Comparison of ENCODE assay signal across 11 cellular contexts in the genomic region with DNA sequence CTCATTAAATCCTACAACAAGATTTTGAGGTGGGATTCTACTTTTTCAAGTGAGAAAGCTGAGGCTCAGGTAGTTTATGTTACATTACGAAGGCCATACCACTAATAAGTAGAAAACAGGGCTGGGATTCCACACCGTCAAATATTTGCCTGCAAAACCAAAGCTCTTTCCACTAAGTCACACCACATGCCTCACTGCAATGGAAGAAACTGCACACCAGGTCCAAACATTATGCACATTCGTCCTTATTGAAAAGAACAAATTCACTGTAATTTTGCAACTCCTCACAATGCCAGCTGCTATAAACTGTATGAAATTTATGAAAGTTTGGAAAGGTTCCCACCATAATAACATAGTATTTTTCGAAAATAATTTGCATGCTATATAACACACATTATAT.
DNase-seq lines count a peak whose midpoint lies in the region.
"Had no signal": no experiment of that assay in that cellular context is flagged by ENCODE, and none has a peak within 500 bp of the region (broad histone marks: within the 10 kb centered on the region; RNA-seq: fewer than 3 reads in every experiment).

No MANE protein-coding gene starts in this region.

- peak overlapping the region; percentile 74 for H2BK15ac ChIP-seq in mesendoderm (replicated peaks; ENCODE audit: low read depth)

- H3K56ac ChIP-seq in mesendoderm (ENCODE audit: low read length), result peak overlapping the region; percentile 75

- no peak overlapping the region for H2BK120ac ChIP-seq in mesendoderm (ENCODE audit: low read depth, low read length)

- H3K18ac ChIP-seq in mesendoderm (ENCODE audit: low read length), result peak overlapping the region; percentile 92

- H2AK5ac ChIP-seq in mesendoderm (ENCODE audit: low read length), result no peak overlapping the region

- H4K5ac ChIP-seq in mesendoderm (ENCODE audit: low read length), result peak overlapping the region; percentile 26

- H3K4me1 ChIP-seq in GM23248 (ENCODE audit: insufficient read depth) (peaks cover 67% of the 10 kb centered on the region), mesendoderm (ENCODE audit: control insufficient read depth, low read depth, low read length) (peaks cover 5% of the 10 kb centered on the region)

- peak overlapping the region; percentile 70 for H3K27ac ChIP-seq in GM23248
- peak overlapping the region; percentile 16 for H3K27ac ChIP-seq in angular gyrus (ENCODE audit: low read depth, low read length)
- H3K27ac ChIP-seq in mesendoderm (ENCODE audit: low read depth, low read length), result no peak overlapping the region
- H3K27ac ChIP-seq in caudate nucleus (ENCODE audit: low read depth, low read length), result no peak overlapping the region
- H3K27ac ChIP-seq: C4-2B had no signal

- H3K4me2 ChIP-seq in GM23248 (ENCODE audit: unreplicated experiment), result peak overlapping the region; percentile 66
- H3K4me2 ChIP-seq in mesendoderm (ENCODE audit: low read length), result no peak overlapping the region

- DNase-seq in GM23248 (peak; percentile 10), LHCN-M2 (ENCODE audit: low read depth) (peak; percentile 36), mesendoderm (no peak), HT-29 (ENCODE audit: low spot score) (no peak), NCI-H1436 (lab: John Stamatoyannopoulos, UW) (no peak), caudate nucleus (lab: John Stamatoyannopoulos, UW) (no peak)
- no peak for DNase-seq in activated CD8-positive, alpha-beta memory T cell treated with anti-CD3 and anti-CD28 coated beads for 24 hours
- DNase-seq: stimulated activated CD4-positive, alpha-beta T cell treated with anti-CD3 and anti-CD28 coated beads, Interleukin-15, amount 100 ng/mL, for 24 hours; T-helper 2 cell had no signal

- no peaks in the 10 kb centered on the region for H3K9me2 ChIP-seq in GM23248 (ENCODE audit: insufficient read depth)

- peak overlapping the region; percentile 52; the same call in 1 of the 2 replicates for H3K4me3 ChIP-seq in GM23248
- no peak overlapping the region for H3K4me3 ChIP-seq in mesendoderm (ENCODE audit: low read length)

- no peaks in the 10 kb centered on the region for H3K9me3 ChIP-seq in GM23248 (ENCODE audit: low read depth)

- H2BK5ac ChIP-seq in mesendoderm (ENCODE audit: low read length), result peak overlapping the region; percentile 40

- H3K79me2 ChIP-seq in GM23248 (ENCODE audit: insufficient read depth) (no peaks in the 10 kb centered on the region), mesendoderm (ENCODE audit: control insufficient read depth, insufficient read depth, low read length) (no peaks in the 10 kb centered on the region)

- peaks cover 42% of the 10 kb centered on the region for H3F3A ChIP-seq in GM23248 (ENCODE audit: insufficient read depth)

- H3K4ac ChIP-seq in mesendoderm (ENCODE audit: low read depth, low read length), result no peak overlapping the region

- 64 to 70% methylated on average over 4 of the region's 4 CpGs for WGBS in GM23248 (ENCODE audit: low coverage in 1 of 2, low lambda C conversion rate in 2 of 2, missing lambda C conversion rate in 2 of 2), 2 experiments
- WGBS in mesendoderm (ENCODE audit: extremely low coverage, insufficient coverage, low lambda C conversion rate), result no CpG with 5 or more reads among the region's 4 CpGs

- no peak overlapping the region for H2AFZ ChIP-seq in GM23248

- H4K8ac ChIP-seq in mesendoderm (ENCODE audit: low read depth, low read length), result no peak overlapping the region

- in situ Hi-C loops in GM23248 (cut with MboI), result no loop called here

- H3K36me3 ChIP-seq in GM23248 (ENCODE audit: low read depth) (no peaks in the 10 kb centered on the region), mesendoderm (ENCODE audit: control insufficient read depth, insufficient read depth, low read length) (no peaks in the 10 kb centered on the region)

- no peaks in the 10 kb centered on the region for H4K20me1 ChIP-seq in GM23248 (ENCODE audit: insufficient read depth)

- no peaks in the 10 kb centered on the region for H3K79me1 ChIP-seq in mesendoderm (ENCODE audit: low read length)

- H3K9ac ChIP-seq in GM23248, result peak overlapping the region; percentile 50; the same call in 1 of the 2 replicates
- H3K9ac ChIP-seq in mesendoderm (ENCODE audit: low read length), result no peak overlapping the region

- H3K27me3 ChIP-seq in GM23248 (replicated peaks; ENCODE audit: insufficient read depth) (no peaks in the 10 kb centered on the region), mesendoderm (ENCODE audit: insufficient read depth, low read length, poor library complexity) (no peaks in the 10 kb centered on the region)

- no peak overlapping the region for H3K23ac ChIP-seq in mesendoderm (ENCODE audit: low read length)

Comparison
In these comparisons a context has a peak if more than half of its experiments do, and no peak if none do; other contexts are left out.
1. DNase-seq: peak in GM23248 (single experiment) and LHCN-M2 (single experiment); none in mesendoderm (single experiment), HT-29 (single experiment), NCI-H1436 (single experiment), activated CD8-positive, alpha-beta memory T cell treated with anti-CD3 and anti-CD28 coated beads for 24 hours (single experiment) and caudate nucleus (0 of 61).
2. H3K27ac ChIP-seq: peak in GM23248 (single experiment) and angular gyrus (single experiment); none in mesendoderm (single experiment) and caudate nucleus (single experiment).